ENCODE assay signal across 1 cellular context in genomic region chr22:28711820-28712777, GRCh38.
TF ChIP-seq lines count a peak whose summit lies in the region.

No MANE protein-coding gene starts in this region.

TF ChIP-seq in HepG2, 621 proteins besides CTCF, POLR2A, EP300 and RAD21 (continued from another document and continues in another):
- TF ChIP-seq HIC2 (CRISPR knock-in tag; IDR thresholded peaks at IDR 0.05; ENCODE audit: low read depth), result no peak
- TF ChIP-seq ZNF597 (CRISPR knock-in tag; IDR thresholded peaks at IDR 0.05), result no peak
- 0 out of 2 replicates have a peak, but pooled peaks have one; percentile 57 for TF ChIP-seq ZBTB39 (CRISPR knock-in tag; IDR thresholded peaks at IDR 0.05)
- TF ChIP-seq TIGD3 (CRISPR knock-in tag; IDR thresholded peaks at IDR 0.05; ENCODE audit: borderline replicate concordance), result no peak
- TF ChIP-seq GFI1 (CRISPR knock-in tag; IDR thresholded peaks at IDR 0.05; ENCODE audit: borderline replicate concordance), result peak; percentile 82
- TF ChIP-seq HMGXB4 (CRISPR knock-in tag; IDR thresholded peaks at IDR 0.05; ENCODE audit: borderline replicate concordance in 1 of 2, low read depth in 1 of 2), result no peak
- TF ChIP-seq ARNT2 (CRISPR knock-in tag; IDR thresholded peaks at IDR 0.05; ENCODE audit: low read depth), result no peak
- TF ChIP-seq XRCC5 (optimal IDR thresholded peaks at IDR 0.05; ENCODE audit: low read length), result no peak
- TF ChIP-seq SSRP1 (CRISPR knock-in tag; IDR thresholded peaks at IDR 0.05), result no peak
- no peak for TF ChIP-seq ZNF276 (CRISPR knock-in tag; IDR thresholded peaks at IDR 0.05; ENCODE audit: low read depth)
- 0 out of 2 replicates have a peak, but pooled peaks have one; percentile 16 for TF ChIP-seq KDM6A (CRISPR knock-in tag; IDR thresholded peaks at IDR 0.05; ENCODE audit: low read depth)
- no peak for TF ChIP-seq ZSCAN30 (CRISPR knock-in tag; IDR thresholded peaks at IDR 0.05)
- no peak for TF ChIP-seq TP53 (CRISPR knock-in tag; conservative IDR thresholded peaks at IDR 0.05)
- TF ChIP-seq ETS1 (CRISPR knock-in tag; IDR thresholded peaks at IDR 0.05), result no peak
- no peak for TF ChIP-seq BCLAF1 (IDR thresholded peaks at IDR 0.05)
- TF ChIP-seq ZFP90 (CRISPR knock-in tag; IDR thresholded peaks at IDR 0.05; ENCODE audit: borderline replicate concordance), result no peak
- TF ChIP-seq ZNF740 (CRISPR knock-in tag; IDR thresholded peaks at IDR 0.05), result no peak
- TF ChIP-seq JUND (CRISPR knock-in tag; IDR thresholded peaks at IDR 0.05), result no peak
- no peak for TF ChIP-seq TFDP2 (CRISPR knock-in tag; IDR thresholded peaks at IDR 0.05)
- no peak for TF ChIP-seq ZFP82 (CRISPR knock-in tag; IDR thresholded peaks at IDR 0.05; ENCODE audit: borderline replicate concordance)
- TF ChIP-seq RFXANK (CRISPR knock-in tag; IDR thresholded peaks at IDR 0.05), result no peak
- no peak for TF ChIP-seq CENPX (CRISPR knock-in tag; IDR thresholded peaks at IDR 0.05)
- no peak for TF ChIP-seq U2AF2 (IDR thresholded peaks at IDR 0.05; ENCODE audit: low read depth, low read length)
- no peak for TF ChIP-seq IRF2 (CRISPR knock-in tag; IDR thresholded peaks at IDR 0.05)
- no peak for TF ChIP-seq MYNN (CRISPR knock-in tag; IDR thresholded peaks at IDR 0.05; ENCODE audit: low read depth)
- no peak for TF ChIP-seq ZBTB43 (CRISPR knock-in tag; conservative IDR thresholded peaks at IDR 0.05)
- no peak for TF ChIP-seq HHEX (CRISPR knock-in tag; IDR thresholded peaks at IDR 0.05)
- TF ChIP-seq U2AF1 (optimal IDR thresholded peaks at IDR 0.05; ENCODE audit: low read depth, low read length), result no peak
- no peak for TF ChIP-seq ZNF256 (CRISPR knock-in tag; conservative IDR thresholded peaks at IDR 0.05)
- TF ChIP-seq ZNF296 (CRISPR knock-in tag; conservative IDR thresholded peaks at IDR 0.05), result no peak
- no peak for TF ChIP-seq ZFP37 (CRISPR knock-in tag; IDR thresholded peaks at IDR 0.05; ENCODE audit: borderline replicate concordance)
- TF ChIP-seq ARID4A (CRISPR knock-in tag; IDR thresholded peaks at IDR 0.05; ENCODE audit: borderline replicate concordance), result no peak; the same call in 1 of the 2 replicates
- no peak for TF ChIP-seq ZNF460 (CRISPR knock-in tag; IDR thresholded peaks at IDR 0.05; ENCODE audit: borderline replicate concordance)
- TF ChIP-seq ZNF264 (CRISPR knock-in tag; IDR thresholded peaks at IDR 0.05), result no peak
- TF ChIP-seq KAT2B (IDR thresholded peaks at IDR 0.05; ENCODE audit: borderline replicate concordance, low read depth, low read length), result no peak
- no peak for TF ChIP-seq CCDC6 (CRISPR knock-in tag; IDR thresholded peaks at IDR 0.05)
